ENCODE assay signal across 10 cellular contexts in genomic region chr19:35832054-35832453, GRCh38. TPM values are rescaled to one million over a fixed set of nuclear protein-coding genes. Genes with fewer than 3 reads are reported as not detected.
"Had no signal": no experiment of that assay in that cellular context is flagged by ENCODE, and none has a peak within 500 bp of the region (broad histone marks: within the 10 kb centered on the region; RNA-seq: fewer than 3 reads in every experiment).

No MANE protein-coding gene starts in this region.

- H3K36me3 ChIP-seq: HAP-1 had no signal

- H3K4me2 ChIP-seq: GM23338 had no signal

- H3K4me3 ChIP-seq: GM23338, HAP-1 had no signal

- DNase-seq: H7, HFFc6, IMR-90, KBM-7 had no signal

- H2AFZ ChIP-seq: GM23338 had no signal

- FAIRE-seq: HTR-8/SVneo had no signal

- H3K4me1 ChIP-seq: HAP-1 had no signal

- ATAC-seq: GM23338, HCT116 had no signal

- H3K9me3 ChIP-seq: HAP-1 had no signal

RNA-seq across cellular contexts. Expression of gene PRODH2, which starts 19.4 kb away (rescaled TPM):
- total RNA-seq: GM23338, H4, H7, HFFc6, HT-29, IMR-90 had no signal
- polyA plus RNA-seq: GM23338, IMR-90 had no signal

RNA-seq across cellular contexts. Expression of gene NPHS1, which starts 20.2 kb away (rescaled TPM):
- total RNA-seq: H4, H7, HFFc6, HT-29, IMR-90 had no signal
- polyA plus RNA-seq: IMR-90 had no signal

RNA-seq across cellular contexts. Expression of gene KIRREL2, which starts 24.7 kb away (rescaled TPM):
- total RNA-seq: HT-29, IMR-90 had no signal
- polyA plus RNA-seq: IMR-90 had no signal
